8 cellular contexts compared by ENCODE assay signal in the genomic region with DNA sequence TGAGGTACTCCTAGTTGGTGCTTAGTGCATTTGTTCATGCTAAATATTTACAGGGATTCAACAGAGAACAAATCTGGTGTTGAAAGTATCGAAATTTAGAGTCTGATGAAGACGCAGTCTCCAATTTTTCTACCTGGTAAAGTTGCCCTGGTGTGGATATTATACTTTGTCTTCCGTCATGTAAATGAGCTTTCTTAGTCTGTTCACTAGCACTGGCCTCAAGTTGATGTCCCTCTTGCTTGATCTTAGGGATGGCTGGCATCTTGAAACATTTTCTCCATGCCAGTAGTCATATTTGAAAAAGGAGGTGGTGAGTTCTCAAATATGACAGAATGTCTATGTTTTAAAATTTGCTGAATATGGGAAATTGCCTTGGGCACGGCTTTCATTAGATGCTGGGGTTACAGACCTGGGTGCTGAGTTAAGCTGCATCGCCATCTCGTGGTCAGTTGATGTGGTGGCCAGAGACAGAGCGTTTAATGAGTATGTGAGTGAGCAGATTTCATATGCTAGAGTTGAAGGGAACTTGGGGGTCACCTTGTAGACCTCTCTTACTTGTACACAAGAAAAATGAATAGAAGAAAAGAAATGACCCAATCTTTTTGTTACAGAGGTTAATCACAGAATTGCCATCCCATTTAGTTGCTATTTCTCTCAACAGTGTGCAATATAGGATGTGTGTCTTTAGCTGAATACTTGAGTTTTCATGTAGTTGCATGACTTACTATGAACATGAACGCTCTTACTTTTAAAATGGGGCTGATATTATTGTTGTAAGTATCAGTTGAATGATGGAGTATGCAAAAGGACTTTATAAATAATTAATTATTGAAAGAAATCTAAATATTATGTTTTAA.
DNase-seq lines count a peak whose midpoint lies in the region; ATAC-seq and TF ChIP-seq lines count a peak whose summit lies in the region.

No MANE protein-coding gene starts in this region.

- H3K9me3 Mint-ChIP-seq in CD4-positive, alpha-beta T cell, result peaks cover 4% of the 10 kb centered on the region

- peak; percentile 58 for TF ChIP-seq CTCF in CD4-positive, alpha-beta T cell (IDR thresholded peaks at IDR 0.05)
- TF ChIP-seq CTCF in stomach (IDR thresholded peaks at IDR 0.05), result peak in 5 of 7 experiments; percentile 68 to 80 (median 75)

- no peaks in the 10 kb centered on the region for H3K36me3 Mint-ChIP-seq in CD4-positive, alpha-beta T cell (ENCODE audit: low read depth)

- no peak overlapping the region for H3K27ac Mint-ChIP-seq in CD4-positive, alpha-beta T cell

- no peak overlapping the region for H3K27ac ChIP-seq in CD4-positive, alpha-beta T cell (ENCODE audit: low read depth, low read length)
- H3K27ac ChIP-seq in stomach, result no peak overlapping the region

- CTCF ChIA-PET in CD4-positive, alpha-beta T cell (lab: Charles Lee), result interaction anchor here (1.1 kb wide), 1 partner anchor 25 kb away, joined by 3 read pairs; no protein-coding TSS in a partner anchor

- no peaks in the 10 kb centered on the region for H3K36me3 ChIP-seq in stomach

- H3K4me3 Mint-ChIP-seq in CD4-positive, alpha-beta T cell, result no peak overlapping the region

- TF ChIP-seq POLR2A in stomach (IDR thresholded peaks at IDR 0.05), result no peak

- H3K4me1 Mint-ChIP-seq in CD4-positive, alpha-beta T cell (ENCODE audit: low read depth), result no peaks in the 10 kb centered on the region

- intact Hi-C loops in CD4-positive, alpha-beta T cell (cut with DNase I, micrococcal nuclease), result loop anchor here (5.0 to 10.0 kb wide), 2 partner anchors 368 to 381 kb away; no protein-coding TSS in a partner anchor
- intact Hi-C loops in stomach (cut with DNase I; ENCODE audit: low total_unique reads), result loop anchor here (10.0 kb wide), 1 partner anchor 381 kb away; no protein-coding TSS in a partner anchor

- H3K9me3 ChIP-seq in CD4-positive, alpha-beta T cell (ENCODE audit: control insufficient read depth, low read length), result no peaks in the 10 kb centered on the region
- no peaks in the 10 kb centered on the region for H3K9me3 ChIP-seq in stomach

- H3K4me1 ChIP-seq in stomach, result peaks cover 0 to 7% (median 3%) of the 10 kb centered on the region in 4 donors

- POLR2A ChIA-PET in CD4-positive, alpha-beta T cell (lab: Charles Lee), result no interaction called here

- peaks cover 27% of the 10 kb centered on the region for H3K27me3 Mint-ChIP-seq in CD4-positive, alpha-beta T cell

- WGBS in stomach, 5 donors, result 24 to 30% (median 25%) methylated on average over 8 of the region's 8 CpGs

- no peak overlapping the region for H3K4me3 ChIP-seq in stomach

- ATAC-seq in CD4-positive, alpha-beta T cell (ENCODE audit: poor library complexity), result peak; percentile 76
- ATAC-seq in GM19035 (IDR thresholded peaks at IDR 0.05; ENCODE audit: unreplicated experiment), result peak; percentile 95
- peak; percentile 97 for ATAC-seq in HG03139 (IDR thresholded peaks at IDR 0.05; ENCODE audit: unreplicated experiment)

- no peak for TF ChIP-seq EP300 in stomach (IDR thresholded peaks at IDR 0.05)

- DNase-seq in CD4-positive, alpha-beta T cell, result peak in 9 of 10 experiments; percentile 4 to 35 (median 21)
- DNase-seq in NCI-H446 (lab: John Stamatoyannopoulos, UW), result peak; percentile 60 to 79
- peak; percentile 11 to 27 for DNase-seq in activated CD4-positive, alpha-beta T cell treated with anti-CD3 and anti-CD28 coated beads, Interleukin-2, amount 50 U/mL, for 24 hours (ENCODE audit: low read depth in 1 of 2, low spot score in 1 of 2)
- peak; percentile 48 for DNase-seq in epidermal melanocyte (ENCODE audit: insufficient read length, low spot score)
- peak; percentile 77 for DNase-seq in midbrain (lab: John Stamatoyannopoulos, UW)
- DNase-seq in stomach, result peak; percentile 66

- no peaks in the 10 kb centered on the region for H3K27me3 ChIP-seq in CD4-positive, alpha-beta T cell (ENCODE audit: control insufficient read depth, insufficient read depth, low read length)
- H3K27me3 ChIP-seq in stomach, result no peaks in the 10 kb centered on the region

Comparison
In these comparisons a context has a peak if more than half of its experiments do, and no peak if none do; other contexts are left out.
1. DNase-seq: peak in every context shown above with its lines; median percentile 77 in midbrain; 70 in NCI-H446; 66 in stomach; 48 in epidermal melanocyte; 21 in CD4-positive, alpha-beta T cell; 19 in activated CD4-positive, alpha-beta T cell treated with anti-CD3 and anti-CD28 coated beads, Interleukin-2, amount 50 U/mL, for 24 hours.